ENCODE assay signal across 9 cellular contexts in the genomic region with DNA sequence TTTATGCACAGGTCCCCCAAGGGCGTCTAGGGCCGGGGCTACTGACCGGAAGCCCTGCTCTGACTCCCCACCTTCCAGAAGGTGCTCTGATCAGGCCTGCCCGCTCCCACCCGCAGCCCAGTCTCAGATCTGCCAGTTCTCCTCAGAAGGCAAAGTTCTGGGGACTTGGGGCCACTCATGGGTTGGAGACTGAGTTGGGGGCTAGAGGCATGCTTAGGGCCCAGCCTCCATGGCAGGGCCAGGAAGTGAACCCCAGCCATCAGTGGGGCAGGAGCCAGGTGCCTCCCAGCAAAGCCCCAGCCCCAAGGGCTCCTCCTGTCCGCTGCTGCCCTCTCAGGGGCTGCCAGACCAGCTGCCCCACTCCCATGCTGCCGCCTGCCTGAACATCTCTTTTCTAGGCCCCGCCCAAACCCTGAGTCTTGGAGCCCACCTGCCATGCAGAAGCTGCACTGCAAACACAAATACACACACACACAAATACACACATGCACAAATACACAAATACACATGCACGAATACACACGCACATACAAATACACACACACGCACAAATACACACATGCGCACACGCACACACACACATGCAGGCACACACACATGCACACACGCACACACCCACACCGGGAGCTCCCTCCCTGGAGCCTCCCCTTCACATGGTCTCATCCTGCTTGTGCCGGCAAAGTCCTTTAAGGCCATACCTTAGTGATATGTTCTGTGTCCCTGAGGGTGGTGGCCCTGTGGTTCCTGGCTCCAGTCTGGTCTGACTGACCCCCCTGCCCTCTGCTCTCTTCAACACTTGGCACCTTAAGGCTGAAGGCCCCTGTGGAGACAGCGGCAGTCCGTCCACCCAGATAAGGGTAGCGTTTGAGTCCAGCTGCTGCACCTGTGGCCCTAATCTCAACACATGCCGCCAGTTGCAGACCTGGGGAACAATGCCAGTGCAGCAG. TPM values are rescaled to one million over a fixed set of nuclear protein-coding genes. Genes with fewer than 3 reads are reported as not detected.
A peak's percentile ranks its signal among the peaks of the same experiment; 100 is the strongest.
DNase-seq lines count a peak whose midpoint lies in the region; ATAC-seq, FAIRE-seq and TF ChIP-seq lines count a peak whose summit lies in the region.
"Had no signal": no experiment of that assay in that cellular context is flagged by ENCODE, and none has a peak within 500 bp of the region (broad histone marks: within the 10 kb centered on the region; RNA-seq: fewer than 3 reads in every experiment).

No MANE protein-coding gene starts in this region.

- H3K9me3 ChIP-seq in small intestine (ENCODE audit: control insufficient read depth, low read depth) (no peaks in the 10 kb centered on the region), aorta (ENCODE audit: control insufficient read depth, low read length) (no peaks in the 10 kb centered on the region)

- H3K4me3 ChIP-seq in NB4 (ENCODE audit: low read depth, low read length) (no peak overlapping the region), small intestine (ENCODE audit: low read depth in 1 of 2, low read length in 2 of 2) (no peak overlapping the region), aorta (ENCODE audit: low read length in 2 of 2) (no peak overlapping the region)

- FAIRE-seq in small intestine (lab: Jason Lieb, UNC): no peak

- H3K36me3 ChIP-seq in small intestine (ENCODE audit: control insufficient read depth in 2 of 2, insufficient read depth in 2 of 2, low read length in 2 of 2) (no peaks in the 10 kb centered on the region), aorta (ENCODE audit: control insufficient read depth in 1 of 2, insufficient read depth in 2 of 2, low read length in 1 of 2) (no peaks in the 10 kb centered on the region)

- no peaks in the 10 kb centered on the region for H3K9me3 Mint-ChIP-seq in dendritic cell treated with granulocyte-macrophage colony-stimulating factor and Interleukin-4, amounts not matched to agents 40 ng/mL and 50 ng/mL, for 4 days
- H3K9me3 Mint-ChIP-seq: activated naive CD4-positive, alpha-beta T cell treated with anti-CD3 and anti-CD28 coated beads for 36 hours had no signal

- intact Hi-C loops in dendritic cell treated with granulocyte-macrophage colony-stimulating factor and Interleukin-4, amounts not matched to agents 40 ng/mL and 50 ng/mL, for 4 days (cut with micrococcal nuclease): no loop called here
- intact Hi-C loops in posterior vena cava (cut with DNase I) (no loop called here), aorta (cut with DNase I) (no loop called here)

- H3K4me1 ChIP-seq in small intestine (ENCODE audit: control insufficient read depth in 2 of 2, insufficient read depth in 1 of 2, low read depth in 1 of 2, low read length in 1 of 2): peaks cover 17% of the 10 kb centered on the region in 2 donors
- H3K4me1 ChIP-seq in aorta (ENCODE audit: control insufficient read depth in 1 of 2, insufficient read depth in 2 of 2, low read length in 2 of 2): no peaks in the 10 kb centered on the region

- H3K27me3 Mint-ChIP-seq in dendritic cell treated with granulocyte-macrophage colony-stimulating factor and Interleukin-4, amounts not matched to agents 40 ng/mL and 50 ng/mL, for 4 days: no peaks in the 10 kb centered on the region

- H3K36me3 Mint-ChIP-seq in dendritic cell treated with granulocyte-macrophage colony-stimulating factor and Interleukin-4, amounts not matched to agents 40 ng/mL and 50 ng/mL, for 4 days (ENCODE audit: low read depth): no peaks in the 10 kb centered on the region

- WGBS in small intestine, 3 donors: 65 to 84% (median 72%) methylated on average over 19 to 20 of the region's 20 CpGs
- 86 to 87% methylated on average over 20 of the region's 20 CpGs for WGBS in aorta, 2 donors

- peak overlapping the region in 1 of 2 donors; percentile 79 for H3K27ac ChIP-seq in small intestine (ENCODE audit: low read depth in 1 of 2, low read length in 1 of 2)
- no peak overlapping the region for H3K27ac ChIP-seq in aorta (ENCODE audit: low read depth in 1 of 2, low read length in 2 of 2)

- CTCF ChIA-PET in GM10248 (lab: Yijun Ruan, JAX): interaction anchor here (1.0 to 2.5 kb wide), 7 partner anchors 10 to 221 kb away, joined by 3 to 9 read pairs (median 5); no protein-coding TSS in a partner anchor

- ATAC-seq in HG03571 (IDR thresholded peaks at IDR 0.05; ENCODE audit: unreplicated experiment) (no peak), aorta (ENCODE audit: low FRiP score) (no peak)

- peak overlapping the region; percentile 36 for H3K4me3 Mint-ChIP-seq in dendritic cell treated with granulocyte-macrophage colony-stimulating factor and Interleukin-4, amounts not matched to agents 40 ng/mL and 50 ng/mL, for 4 days
- H3K4me3 Mint-ChIP-seq: activated naive CD4-positive, alpha-beta T cell treated with anti-CD3 and anti-CD28 coated beads for 36 hours had no signal

- peak; percentile 15 for DNase-seq in GM10248 (ENCODE audit: extremely low spot score)
- peak; percentile 37 for DNase-seq in NB4 (ENCODE audit: low read depth)
- DNase-seq in posterior vena cava (ENCODE audit: low spot score): peak; percentile 49
- DNase-seq in small intestine: no peak
- no peak for DNase-seq in aorta
- DNase-seq: activated naive CD4-positive, alpha-beta T cell treated with anti-CD3 and anti-CD28 coated beads for 36 hours; NCI-H1092 treated with DMSO at 0.1 percent for 48 hours had no signal

- TF ChIP-seq CTCF in GM10248 (IDR thresholded peaks at IDR 0.05; ENCODE audit: control extremely low read depth, extremely low read depth, low read depth, missing control alignments) (no peak), NB4 (IDR thresholded peaks at IDR 0.05; ENCODE audit: low read depth, low read length) (no peak)

- H3K27me3 ChIP-seq in small intestine (ENCODE audit: control insufficient read depth in 2 of 2, insufficient read depth in 2 of 2, low read length in 2 of 2) (no peaks in the 10 kb centered on the region), aorta (ENCODE audit: control insufficient read depth in 1 of 2, insufficient read depth in 2 of 2, low read length in 1 of 2) (no peaks in the 10 kb centered on the region)

- peak overlapping the region; percentile 95 for H3K27ac Mint-ChIP-seq in dendritic cell treated with granulocyte-macrophage colony-stimulating factor and Interleukin-4, amounts not matched to agents 40 ng/mL and 50 ng/mL, for 4 days

- peaks cover 100% of the 10 kb centered on the region for H3K4me1 Mint-ChIP-seq in dendritic cell treated with granulocyte-macrophage colony-stimulating factor and Interleukin-4, amounts not matched to agents 40 ng/mL and 50 ng/mL, for 4 days (ENCODE audit: low read depth)

- TF ChIP-seq POLR2A in NB4 (IDR thresholded peaks at IDR 0.05; ENCODE audit: extremely low read depth, insufficient read length): no peak

- POLR2A ChIA-PET in GM10248 (lab: Yijun Ruan, JAX): interaction anchor here (0.7 to 1.2 kb wide), 2 partner anchors 37 to 167 kb away, joined by 3 to 5 read pairs; no protein-coding TSS in a partner anchor

RNA-seq across cellular contexts. Expression of a gene that starts 59.2 kb away (rescaled TPM):
- total RNA-seq in posterior vena cava: 10 to 100 TPM; 49.6 to 97.8 TPM
- polyA plus RNA-seq in small intestine: 10 to 100 TPM; 50.6 to 61.3 (median 51.9) TPM
- 10 to 100 TPM; 31.3 to 58.7 TPM for total RNA-seq in aorta
- polyA plus RNA-seq in aorta: 10 to 100 TPM; 27.2 to 35.9 TPM

Comparison
In these comparisons a context has a peak if more than half of its experiments do, and no peak if none do; other contexts are left out.
1. DNase-seq: peak in GM10248 (single experiment), NB4 (single experiment) and posterior vena cava (single experiment); none in small intestine (single experiment) and aorta (0 of 2).